ENCODE assay signal across 1 cellular context in the genomic region with DNA sequence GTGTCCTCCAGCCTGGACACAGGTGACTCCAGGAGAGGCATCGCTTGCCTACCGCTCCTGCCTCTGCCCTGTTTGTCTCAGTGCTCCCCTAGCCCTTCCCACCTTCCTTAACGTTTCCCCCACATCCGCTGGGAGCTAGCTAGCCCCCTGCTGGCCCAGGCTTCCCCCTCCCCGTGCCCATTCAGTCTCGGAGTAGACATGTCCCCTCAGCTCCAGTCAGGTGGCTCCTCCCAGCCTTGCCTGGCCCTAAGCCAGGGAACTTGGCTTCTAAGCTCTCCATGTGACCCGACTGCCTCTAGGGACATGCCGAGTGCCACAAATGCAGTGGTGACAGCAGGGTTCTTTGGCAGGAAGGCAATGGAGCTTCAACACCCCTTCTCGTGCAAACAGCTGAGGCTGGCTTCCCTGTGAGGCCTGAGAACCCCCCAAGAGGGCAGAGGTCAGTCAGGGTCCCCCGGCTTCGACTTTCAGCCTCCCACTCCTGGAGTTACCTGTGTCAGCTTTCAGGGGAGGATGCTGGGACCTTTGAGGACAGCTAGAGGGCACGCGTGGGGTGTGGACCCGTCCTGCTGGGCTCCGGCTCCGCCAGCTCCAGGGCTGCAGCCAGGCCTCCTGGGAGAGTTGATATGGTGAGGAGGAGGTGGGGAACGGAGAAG.
TF ChIP-seq lines count a peak whose summit lies in the region.

No MANE protein-coding gene starts in this region.

TF ChIP-seq in K562, 482 proteins besides CTCF, POLR2A, EP300 and RAD21 (continues in another document):
- TF ChIP-seq, protein P1, sequence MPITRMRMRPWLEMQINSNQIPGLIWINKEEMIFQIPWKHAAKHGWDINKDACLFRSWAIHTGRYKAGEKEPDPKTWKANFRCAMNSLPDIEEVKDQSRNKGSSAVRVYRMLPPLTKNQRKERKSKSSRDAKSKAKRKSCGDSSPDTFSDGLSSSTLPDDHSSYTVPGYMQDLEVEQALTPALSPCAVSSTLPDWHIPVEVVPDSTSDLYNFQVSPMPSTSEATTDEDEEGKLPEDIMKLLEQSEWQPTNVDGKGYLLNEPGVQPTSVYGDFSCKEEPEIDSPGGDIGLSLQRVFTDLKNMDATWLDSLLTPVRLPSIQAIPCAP (CRISPR knock-in tag; IDR thresholded peaks at IDR 0.05; ENCODE audit: borderline replicate concordance) = no peak
- TF ChIP-seq ZC3H8 (IDR thresholded peaks at IDR 0.05) (no peak), ADNP (tag; IDR thresholded peaks at IDR 0.05) (no peak), TAL1 (IDR thresholded peaks at IDR 0.05) (no peak), DDX20 (tag; IDR thresholded peaks at IDR 0.05; ENCODE audit: low read depth) (no peak), MAZ (CRISPR knock-in tag; conservative IDR thresholded peaks at IDR 0.05 in 1 of 2, IDR thresholded peaks at IDR 0.05 in 1 of 2) (peak in 1 of 2 experiments; percentile 32; a peak in 2 of 4 replicates), RAD51 (IDR thresholded peaks at IDR 0.05; ENCODE audit: borderline replicate concordance, low read depth) (peak; percentile 80), ZBTB8A (IDR thresholded peaks at IDR 0.05; ENCODE audit: partially characterized antibody) (no peak), EHMT2 (IDR thresholded peaks at IDR 0.05) (no peak), MTA1 (IDR thresholded peaks at IDR 0.05; ENCODE audit: borderline replicate concordance) (no peak), GABPA (tag; conservative IDR thresholded peaks at IDR 0.05; ENCODE audit: low read depth) (no peak), SMARCE1 (IDR thresholded peaks at IDR 0.05) (no peak), NR1H2 (CRISPR knock-in tag; IDR thresholded peaks at IDR 0.05) (no peak), ETV1 (tag; conservative IDR thresholded peaks at IDR 0.05; ENCODE audit: low read depth) (no peak), HDAC1 (IDR thresholded peaks at IDR 0.05) (0 out of 4 replicates have a peak, but pooled peaks of 1 of the 2 experiments have one; percentile 21), HNRNPLL (IDR thresholded peaks at IDR 0.05; ENCODE audit: low read depth, low read length, poor library complexity, severe bottlenecking) (no peak), ZNF311 (CRISPR knock-in tag; IDR thresholded peaks at IDR 0.05) (no peak), GTF2E2 (tag; IDR thresholded peaks at IDR 0.05) (no peak), CREB1 (IDR thresholded peaks at IDR 0.05) (peak; percentile 13; the same call in 1 of the 2 replicates), CREB1 (CRISPR knock-in tag; IDR thresholded peaks at IDR 0.05) (no peak), KLF16 (IDR thresholded peaks at IDR 0.05) (no peak), ZNF41 (CRISPR knock-in tag; conservative IDR thresholded peaks at IDR 0.05) (no peak), KDM4B (IDR thresholded peaks at IDR 0.05; ENCODE audit: borderline replicate concordance in 2 of 2, low read depth in 1 of 2) (no peak), CHD1 (IDR thresholded peaks at IDR 0.05; ENCODE audit: low read length) (no peak), MAFG (tag; conservative IDR thresholded peaks at IDR 0.05) (no peak), ZNF444 (CRISPR knock-in tag; IDR thresholded peaks at IDR 0.05) (no peak), ZNF436 (CRISPR knock-in tag; IDR thresholded peaks at IDR 0.05) (no peak), FOXP1 (CRISPR knock-in tag; IDR thresholded peaks at IDR 0.05) (peak; percentile 21; the same call in 1 of the 2 replicates), ZBTB17 (CRISPR knock-in tag; IDR thresholded peaks at IDR 0.05) (no peak)
- TF ChIP-seq, protein P2, sequence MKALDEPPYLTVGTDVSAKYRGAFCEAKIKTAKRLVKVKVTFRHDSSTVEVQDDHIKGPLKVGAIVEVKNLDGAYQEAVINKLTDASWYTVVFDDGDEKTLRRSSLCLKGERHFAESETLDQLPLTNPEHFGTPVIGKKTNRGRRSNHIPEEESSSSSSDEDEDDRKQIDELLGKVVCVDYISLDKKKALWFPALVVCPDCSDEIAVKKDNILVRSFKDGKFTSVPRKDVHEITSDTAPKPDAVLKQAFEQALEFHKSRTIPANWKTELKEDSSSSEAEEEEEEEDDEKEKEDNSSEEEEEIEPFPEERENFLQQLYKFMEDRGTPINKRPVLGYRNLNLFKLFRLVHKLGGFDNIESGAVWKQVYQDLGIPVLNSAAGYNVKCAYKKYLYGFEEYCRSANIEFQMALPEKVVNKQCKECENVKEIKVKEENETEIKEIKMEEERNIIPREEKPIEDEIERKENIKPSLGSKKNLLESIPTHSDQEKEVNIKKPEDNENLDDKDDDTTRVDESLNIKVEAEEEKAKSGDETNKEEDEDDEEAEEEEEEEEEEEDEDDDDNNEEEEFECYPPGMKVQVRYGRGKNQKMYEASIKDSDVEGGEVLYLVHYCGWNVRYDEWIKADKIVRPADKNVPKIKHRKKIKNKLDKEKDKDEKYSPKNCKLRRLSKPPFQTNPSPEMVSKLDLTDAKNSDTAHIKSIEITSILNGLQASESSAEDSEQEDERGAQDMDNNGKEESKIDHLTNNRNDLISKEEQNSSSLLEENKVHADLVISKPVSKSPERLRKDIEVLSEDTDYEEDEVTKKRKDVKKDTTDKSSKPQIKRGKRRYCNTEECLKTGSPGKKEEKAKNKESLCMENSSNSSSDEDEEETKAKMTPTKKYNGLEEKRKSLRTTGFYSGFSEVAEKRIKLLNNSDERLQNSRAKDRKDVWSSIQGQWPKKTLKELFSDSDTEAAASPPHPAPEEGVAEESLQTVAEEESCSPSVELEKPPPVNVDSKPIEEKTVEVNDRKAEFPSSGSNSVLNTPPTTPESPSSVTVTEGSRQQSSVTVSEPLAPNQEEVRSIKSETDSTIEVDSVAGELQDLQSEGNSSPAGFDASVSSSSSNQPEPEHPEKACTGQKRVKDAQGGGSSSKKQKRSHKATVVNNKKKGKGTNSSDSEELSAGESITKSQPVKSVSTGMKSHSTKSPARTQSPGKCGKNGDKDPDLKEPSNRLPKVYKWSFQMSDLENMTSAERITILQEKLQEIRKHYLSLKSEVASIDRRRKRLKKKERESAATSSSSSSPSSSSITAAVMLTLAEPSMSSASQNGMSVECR (CRISPR knock-in tag; IDR thresholded peaks at IDR 0.05) = no peak
- TF ChIP-seq, protein P3, sequence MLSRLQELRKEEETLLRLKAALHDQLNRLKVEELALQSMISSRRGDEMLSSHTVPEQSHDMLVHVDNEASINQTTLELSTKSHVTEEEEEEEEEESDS (CRISPR knock-in tag; IDR thresholded peaks at IDR 0.05) = no peak
- TF ChIP-seq, protein P4, sequence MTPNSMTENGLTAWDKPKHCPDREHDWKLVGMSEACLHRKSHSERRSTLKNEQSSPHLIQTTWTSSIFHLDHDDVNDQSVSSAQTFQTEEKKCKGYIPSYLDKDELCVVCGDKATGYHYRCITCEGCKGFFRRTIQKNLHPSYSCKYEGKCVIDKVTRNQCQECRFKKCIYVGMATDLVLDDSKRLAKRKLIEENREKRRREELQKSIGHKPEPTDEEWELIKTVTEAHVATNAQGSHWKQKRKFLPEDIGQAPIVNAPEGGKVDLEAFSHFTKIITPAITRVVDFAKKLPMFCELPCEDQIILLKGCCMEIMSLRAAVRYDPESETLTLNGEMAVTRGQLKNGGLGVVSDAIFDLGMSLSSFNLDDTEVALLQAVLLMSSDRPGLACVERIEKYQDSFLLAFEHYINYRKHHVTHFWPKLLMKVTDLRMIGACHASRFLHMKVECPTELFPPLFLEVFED (CRISPR knock-in tag; conservative IDR thresholded peaks at IDR 0.05) = no peak; the same call in 1 of the 2 replicates
- TF ChIP-seq, protein P5, sequence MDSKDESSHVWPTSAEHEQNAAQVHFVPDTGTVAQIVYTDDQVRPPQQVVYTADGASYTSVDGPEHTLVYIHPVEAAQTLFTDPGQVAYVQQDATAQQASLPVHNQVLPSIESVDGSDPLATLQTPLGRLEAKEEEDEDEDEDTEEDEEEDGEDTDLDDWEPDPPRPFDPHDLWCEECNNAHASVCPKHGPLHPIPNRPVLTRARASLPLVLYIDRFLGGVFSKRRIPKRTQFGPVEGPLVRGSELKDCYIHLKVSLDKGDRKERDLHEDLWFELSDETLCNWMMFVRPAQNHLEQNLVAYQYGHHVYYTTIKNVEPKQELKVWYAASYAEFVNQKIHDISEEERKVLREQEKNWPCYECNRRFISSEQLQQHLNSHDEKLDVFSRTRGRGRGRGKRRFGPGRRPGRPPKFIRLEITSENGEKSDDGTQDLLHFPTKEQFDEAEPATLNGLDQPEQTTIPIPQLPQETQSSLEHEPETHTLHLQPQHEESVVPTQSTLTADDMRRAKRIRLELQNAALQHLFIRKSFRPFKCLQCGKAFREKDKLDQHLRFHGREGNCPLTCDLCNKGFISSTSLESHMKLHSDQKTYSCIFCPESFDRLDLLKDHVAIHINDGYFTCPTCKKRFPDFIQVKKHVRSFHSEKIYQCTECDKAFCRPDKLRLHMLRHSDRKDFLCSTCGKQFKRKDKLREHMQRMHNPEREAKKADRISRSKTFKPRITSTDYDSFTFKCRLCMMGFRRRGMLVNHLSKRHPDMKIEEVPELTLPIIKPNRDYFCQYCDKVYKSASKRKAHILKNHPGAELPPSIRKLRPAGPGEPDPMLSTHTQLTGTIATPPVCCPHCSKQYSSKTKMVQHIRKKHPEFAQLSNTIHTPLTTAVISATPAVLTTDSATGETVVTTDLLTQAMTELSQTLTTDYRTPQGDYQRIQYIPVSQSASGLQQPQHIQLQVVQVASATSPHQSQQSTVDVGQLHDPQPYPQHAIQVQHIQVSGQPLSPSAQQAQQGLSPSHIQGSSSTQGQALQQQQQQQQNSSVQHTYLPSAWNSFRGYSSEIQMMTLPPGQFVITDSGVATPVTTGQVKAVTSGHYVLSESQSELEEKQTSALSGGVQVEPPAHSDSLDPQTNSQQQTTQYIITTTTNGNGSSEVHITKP (IDR thresholded peaks at IDR 0.05; ENCODE audit: partially characterized antibody) = peak; percentile 84
- TF ChIP-seq, protein P6, sequence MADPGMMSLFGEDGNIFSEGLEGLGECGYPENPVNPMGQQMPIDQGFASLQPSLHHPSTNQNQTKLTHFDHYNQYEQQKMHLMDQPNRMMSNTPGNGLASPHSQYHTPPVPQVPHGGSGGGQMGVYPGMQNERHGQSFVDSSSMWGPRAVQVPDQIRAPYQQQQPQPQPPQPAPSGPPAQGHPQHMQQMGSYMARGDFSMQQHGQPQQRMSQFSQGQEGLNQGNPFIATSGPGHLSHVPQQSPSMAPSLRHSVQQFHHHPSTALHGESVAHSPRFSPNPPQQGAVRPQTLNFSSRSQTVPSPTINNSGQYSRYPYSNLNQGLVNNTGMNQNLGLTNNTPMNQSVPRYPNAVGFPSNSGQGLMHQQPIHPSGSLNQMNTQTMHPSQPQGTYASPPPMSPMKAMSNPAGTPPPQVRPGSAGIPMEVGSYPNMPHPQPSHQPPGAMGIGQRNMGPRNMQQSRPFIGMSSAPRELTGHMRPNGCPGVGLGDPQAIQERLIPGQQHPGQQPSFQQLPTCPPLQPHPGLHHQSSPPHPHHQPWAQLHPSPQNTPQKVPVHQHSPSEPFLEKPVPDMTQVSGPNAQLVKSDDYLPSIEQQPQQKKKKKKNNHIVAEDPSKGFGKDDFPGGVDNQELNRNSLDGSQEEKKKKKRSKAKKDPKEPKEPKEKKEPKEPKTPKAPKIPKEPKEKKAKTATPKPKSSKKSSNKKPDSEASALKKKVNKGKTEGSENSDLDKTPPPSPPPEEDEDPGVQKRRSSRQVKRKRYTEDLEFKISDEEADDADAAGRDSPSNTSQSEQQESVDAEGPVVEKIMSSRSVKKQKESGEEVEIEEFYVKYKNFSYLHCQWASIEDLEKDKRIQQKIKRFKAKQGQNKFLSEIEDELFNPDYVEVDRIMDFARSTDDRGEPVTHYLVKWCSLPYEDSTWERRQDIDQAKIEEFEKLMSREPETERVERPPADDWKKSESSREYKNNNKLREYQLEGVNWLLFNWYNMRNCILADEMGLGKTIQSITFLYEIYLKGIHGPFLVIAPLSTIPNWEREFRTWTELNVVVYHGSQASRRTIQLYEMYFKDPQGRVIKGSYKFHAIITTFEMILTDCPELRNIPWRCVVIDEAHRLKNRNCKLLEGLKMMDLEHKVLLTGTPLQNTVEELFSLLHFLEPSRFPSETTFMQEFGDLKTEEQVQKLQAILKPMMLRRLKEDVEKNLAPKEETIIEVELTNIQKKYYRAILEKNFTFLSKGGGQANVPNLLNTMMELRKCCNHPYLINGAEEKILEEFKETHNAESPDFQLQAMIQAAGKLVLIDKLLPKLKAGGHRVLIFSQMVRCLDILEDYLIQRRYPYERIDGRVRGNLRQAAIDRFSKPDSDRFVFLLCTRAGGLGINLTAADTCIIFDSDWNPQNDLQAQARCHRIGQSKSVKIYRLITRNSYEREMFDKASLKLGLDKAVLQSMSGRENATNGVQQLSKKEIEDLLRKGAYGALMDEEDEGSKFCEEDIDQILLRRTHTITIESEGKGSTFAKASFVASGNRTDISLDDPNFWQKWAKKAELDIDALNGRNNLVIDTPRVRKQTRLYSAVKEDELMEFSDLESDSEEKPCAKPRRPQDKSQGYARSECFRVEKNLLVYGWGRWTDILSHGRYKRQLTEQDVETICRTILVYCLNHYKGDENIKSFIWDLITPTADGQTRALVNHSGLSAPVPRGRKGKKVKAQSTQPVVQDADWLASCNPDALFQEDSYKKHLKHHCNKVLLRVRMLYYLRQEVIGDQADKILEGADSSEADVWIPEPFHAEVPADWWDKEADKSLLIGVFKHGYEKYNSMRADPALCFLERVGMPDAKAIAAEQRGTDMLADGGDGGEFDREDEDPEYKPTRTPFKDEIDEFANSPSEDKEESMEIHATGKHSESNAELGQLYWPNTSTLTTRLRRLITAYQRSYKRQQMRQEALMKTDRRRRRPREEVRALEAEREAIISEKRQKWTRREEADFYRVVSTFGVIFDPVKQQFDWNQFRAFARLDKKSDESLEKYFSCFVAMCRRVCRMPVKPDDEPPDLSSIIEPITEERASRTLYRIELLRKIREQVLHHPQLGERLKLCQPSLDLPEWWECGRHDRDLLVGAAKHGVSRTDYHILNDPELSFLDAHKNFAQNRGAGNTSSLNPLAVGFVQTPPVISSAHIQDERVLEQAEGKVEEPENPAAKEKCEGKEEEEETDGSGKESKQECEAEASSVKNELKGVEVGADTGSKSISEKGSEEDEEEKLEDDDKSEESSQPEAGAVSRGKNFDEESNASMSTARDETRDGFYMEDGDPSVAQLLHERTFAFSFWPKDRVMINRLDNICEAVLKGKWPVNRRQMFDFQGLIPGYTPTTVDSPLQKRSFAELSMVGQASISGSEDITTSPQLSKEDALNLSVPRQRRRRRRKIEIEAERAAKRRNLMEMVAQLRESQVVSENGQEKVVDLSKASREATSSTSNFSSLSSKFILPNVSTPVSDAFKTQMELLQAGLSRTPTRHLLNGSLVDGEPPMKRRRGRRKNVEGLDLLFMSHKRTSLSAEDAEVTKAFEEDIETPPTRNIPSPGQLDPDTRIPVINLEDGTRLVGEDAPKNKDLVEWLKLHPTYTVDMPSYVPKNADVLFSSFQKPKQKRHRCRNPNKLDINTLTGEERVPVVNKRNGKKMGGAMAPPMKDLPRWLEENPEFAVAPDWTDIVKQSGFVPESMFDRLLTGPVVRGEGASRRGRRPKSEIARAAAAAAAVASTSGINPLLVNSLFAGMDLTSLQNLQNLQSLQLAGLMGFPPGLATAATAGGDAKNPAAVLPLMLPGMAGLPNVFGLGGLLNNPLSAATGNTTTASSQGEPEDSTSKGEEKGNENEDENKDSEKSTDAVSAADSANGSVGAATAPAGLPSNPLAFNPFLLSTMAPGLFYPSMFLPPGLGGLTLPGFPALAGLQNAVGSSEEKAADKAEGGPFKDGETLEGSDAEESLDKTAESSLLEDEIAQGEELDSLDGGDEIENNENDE (IDR thresholded peaks at IDR 0.05; ENCODE audit: low read depth, low read length) = no peak
- TF ChIP-seq, protein P7, sequence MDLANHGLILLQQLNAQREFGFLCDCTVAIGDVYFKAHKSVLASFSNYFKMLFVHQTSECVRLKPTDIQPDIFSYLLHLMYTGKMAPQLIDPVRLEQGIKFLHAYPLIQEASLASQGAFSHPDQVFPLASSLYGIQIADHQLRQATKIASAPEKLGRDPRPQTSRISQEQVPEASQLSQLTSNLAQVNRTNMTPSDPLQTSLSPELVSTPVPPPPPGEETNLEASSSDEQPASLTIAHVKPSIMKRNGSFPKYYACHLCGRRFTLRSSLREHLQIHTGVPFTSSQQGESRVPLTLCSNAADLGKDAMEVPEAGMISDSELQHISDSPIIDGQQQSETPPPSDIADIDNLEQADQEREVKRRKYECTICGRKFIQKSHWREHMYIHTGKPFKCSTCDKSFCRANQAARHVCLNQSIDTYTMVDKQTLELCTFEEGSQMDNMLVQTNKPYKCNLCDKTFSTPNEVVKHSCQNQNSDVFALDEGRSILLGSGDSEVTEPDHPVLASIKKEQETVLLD (IDR thresholded peaks at IDR 0.05) = no peak
